8 cellular contexts compared by ENCODE assay signal in genomic region chr1:6614019-6614952, GRCh38. TPM values are rescaled to one million over a fixed set of nuclear protein-coding genes. Genes with fewer than 3 reads are reported as not detected.
DNase-seq lines count a peak whose midpoint lies in the region; ATAC-seq, FAIRE-seq and TF ChIP-seq lines count a peak whose summit lies in the region.

No MANE protein-coding gene starts in this region.

- ATAC-seq in Panc1 (peak; percentile 19; the same call in 1 of the 2 replicates), heart left ventricle (peak in 2 of 4 donors; percentile 1 to 12), GM19035 (IDR thresholded peaks at IDR 0.05; ENCODE audit: unreplicated experiment) (no peak), GM21619 (IDR thresholded peaks at IDR 0.05; ENCODE audit: unreplicated experiment) (no peak)

- H3K27me3 ChIP-seq in Panc1 (ENCODE audit: control insufficient read depth, insufficient read depth, low read length): no peaks in the 10 kb centered on the region
- no peaks in the 10 kb centered on the region for H3K27me3 ChIP-seq in heart left ventricle

- peaks cover 22% of the 10 kb centered on the region for H3K4me1 ChIP-seq in Panc1 (ENCODE audit: control insufficient read depth, insufficient read depth, low read length)
- peaks cover 0 to 39% (median 19%) of the 10 kb centered on the region in 12 donors for H3K4me1 ChIP-seq in heart left ventricle

- H3K36me3 ChIP-seq in Panc1 (ENCODE audit: control insufficient read depth, insufficient read depth, low read length) (peaks cover 4% of the 10 kb centered on the region; the same call in 1 of the 2 replicates), heart left ventricle (peaks cover 0 to 26% (median 3%) of the 10 kb centered on the region in 9 donors)

- no peaks in the 10 kb centered on the region for H3K9me3 Mint-ChIP-seq in progenitor cell of endocrine pancreas (ENCODE audit: low read depth)

- peak overlapping the region; percentile 57 to 67 for H3K4me3 ChIP-seq in Panc1 (ENCODE audit: low read depth in 2 of 2, low read length in 2 of 2)
- peak overlapping the region; percentile 68 to 100 (median 96) for H3K4me3 ChIP-seq in heart left ventricle

- intact Hi-C loops in Panc1 (cut with micrococcal nuclease; ENCODE audit: unreplicated experiment) (no loop called here), heart left ventricle (cut with DNase I) (loop anchor here in 1 of 10 donors (5.0 kb wide), 1 partner anchor 173 kb away; the partner anchor contains the start of gene CAMTA1)

- in situ Hi-C loops in Panc1 (cut with HindIII; ENCODE audit: low pct_unique_long_range_greater_than_20kb, low sequenced_read_pairs): no loop called here

- H3K9me3 ChIP-seq in Panc1 (ENCODE audit: control insufficient read depth, insufficient read depth, low read depth, low read length) (no peaks in the 10 kb centered on the region), heart left ventricle (no peaks in the 10 kb centered on the region)

- CTCF ChIA-PET in Panc1 (lab: Charles Lee): interaction anchor here (0.7 kb wide), 1 partner anchor 13 kb away, joined by 3 read pairs; no protein-coding TSS in a partner anchor

- H3K27ac Mint-ChIP-seq in progenitor cell of endocrine pancreas: no peak overlapping the region

- BruUV-seq in Panc1 (replicated peaks; lab: Mats Ljungman, UMichigan): no TSS peak

- 1 to 2% (median 1%) methylated on average over 19 to 120 of the region's 121 CpGs for WGBS in heart left ventricle, 4 donors

- H3K27ac ChIP-seq in Panc1 (ENCODE audit: low read length) (peak overlapping the region; percentile 50; the same call in 1 of the 2 replicates), heart left ventricle (peak overlapping the region; percentile 53 to 99 (median 97))

- TF ChIP-seq POLR2A in GM12892 (IDR thresholded peaks at IDR 0.05; ENCODE audit: low read depth, low read length) (no peak), heart left ventricle (IDR thresholded peaks at IDR 0.05) (no peak)

- POLR2A ChIA-PET in Panc1 (lab: Charles Lee): no interaction called here

- TF ChIP-seq CTCF in Panc1 (IDR thresholded peaks at IDR 0.05) (no peak), heart left ventricle (IDR thresholded peaks at IDR 0.05) (no peak), progenitor cell of endocrine pancreas (IDR thresholded peaks at IDR 0.05; ENCODE audit: unreplicated experiment) (no peak)

- DNase-seq in GM12892 (ENCODE audit: insufficient read length) (peak; percentile 89), Panc1 (ENCODE audit: low read depth, low spot score) (no peak), heart left ventricle (peak; percentile 67 to 79 (median 73)), progenitor cell of endocrine pancreas (ENCODE audit: low spot score, unreplicated experiment) (peak; percentile 50), islet precursor cell (no peak)
- DNase-seq in activated naive CD8-positive, alpha-beta T cell treated with anti-CD3 and anti-CD28 coated beads, Interleukin-2, amount 50 U/mL, for 16 hours (ENCODE audit: low read depth, low spot score): peak; percentile 30

- FAIRE-seq in GM12892 (lab: Jason Lieb, UNC): no peak

- H3K27me3 Mint-ChIP-seq in progenitor cell of endocrine pancreas: no peaks in the 10 kb centered on the region

- H3K4me3 Mint-ChIP-seq in progenitor cell of endocrine pancreas (ENCODE audit: low read depth): peak overlapping the region; percentile 77

- H3K4me1 Mint-ChIP-seq in progenitor cell of endocrine pancreas (ENCODE audit: low read depth): peaks cover 15% of the 10 kb centered on the region

- peaks cover 1% of the 10 kb centered on the region for H3K36me3 Mint-ChIP-seq in progenitor cell of endocrine pancreas (ENCODE audit: insufficient read depth)

RNA-seq across cellular contexts. Expression of gene PHF13, which starts 0.8 kb away (rescaled TPM):
- polyA plus RNA-seq in GM12892 (2012; ENCODE audit: missing spikeins): 10.0 TPM
- total RNA-seq in Panc1 (2021; ENCODE audit: unreplicated experiment): 41.8 TPM
- polyA plus RNA-seq in Panc1 (2012; ENCODE audit: insufficient read length): 24.0 TPM
- total RNA-seq in heart left ventricle: 10 to 100 TPM in 2 of 9 donors, 1 to 10 TPM in 7; 3.5 to 11.2 (median 7.9) TPM
- polyA plus RNA-seq in heart left ventricle: 1 to 10 TPM; 2.9 to 7.3 TPM
- 29.1 TPM in 2 replicates for total RNA-seq in progenitor cell of endocrine pancreas

RNA-seq across cellular contexts. Expression of gene THAP3, which starts 10.4 kb away (rescaled TPM):
- 10.6 TPM for polyA plus RNA-seq in GM12892 (2012; ENCODE audit: missing spikeins)
- total RNA-seq in Panc1 (2021; ENCODE audit: unreplicated experiment) (24.9 TPM), heart left ventricle (10 to 100 TPM in 7 of 9 donors, 1 to 10 TPM in 2; 7.5 to 20.7 (median 12.1) TPM), progenitor cell of endocrine pancreas (22.9 TPM in 2 replicates)
- polyA plus RNA-seq in Panc1 (2012; ENCODE audit: insufficient read length): 35.1 TPM
- polyA plus RNA-seq in heart left ventricle: 10 to 100 TPM; 21.7 to 22.1 TPM

RNA-seq across cellular contexts. Expression of gene KLHL21, which starts 11.6 kb away (rescaled TPM):
- 3.8 TPM for polyA plus RNA-seq in GM12892 (2012; ENCODE audit: missing spikeins)
- 35.9 TPM for total RNA-seq in Panc1 (2021; ENCODE audit: unreplicated experiment)
- polyA plus RNA-seq in Panc1 (2012; ENCODE audit: insufficient read length): 43.9 TPM
- total RNA-seq in heart left ventricle: 100 to 1,000 TPM in 1 of 9 donors, 10 to 100 TPM in 8; 38.7 to 179 (median 65.4) TPM
- 10 to 100 TPM; 28.6 to 47.8 TPM for polyA plus RNA-seq in heart left ventricle
- 21.0 and 21.3 TPM in 2 replicates for total RNA-seq in progenitor cell of endocrine pancreas

RNA-seq across cellular contexts. Expression of gene ZBTB48, which starts 34.5 kb away (rescaled TPM):
- 13.4 TPM for polyA plus RNA-seq in GM12892 (2012; ENCODE audit: missing spikeins)
- total RNA-seq in Panc1 (2021; ENCODE audit: unreplicated experiment): 40.7 TPM
- 41.3 TPM for polyA plus RNA-seq in Panc1 (2012; ENCODE audit: insufficient read length)
- total RNA-seq in heart left ventricle: 10 to 100 TPM in 7 of 9 donors, 1 to 10 TPM in 2; 6.4 to 23.1 (median 11.8) TPM
- 10 to 100 TPM; 12.4 to 17.0 TPM for polyA plus RNA-seq in heart left ventricle
- 49.7 and 55.9 TPM in 2 replicates for total RNA-seq in progenitor cell of endocrine pancreas

RNA-seq across cellular contexts. Expression of gene TAS1R1, which starts 59.2 kb away (rescaled TPM):
- 0.28 TPM for polyA plus RNA-seq in GM12892 (2012; ENCODE audit: missing spikeins)
- total RNA-seq in Panc1 (2021; ENCODE audit: unreplicated experiment): not detected
- not detected for polyA plus RNA-seq in Panc1 (2012; ENCODE audit: insufficient read length)
- total RNA-seq in heart left ventricle: not detected
- polyA plus RNA-seq in heart left ventricle: not detected
- total RNA-seq in progenitor cell of endocrine pancreas: not detected in 2 replicates

Comparison
In these comparisons a context has a peak if more than half of its experiments do, and no peak if none do; other contexts are left out.
1. DNase-seq: peak in GM12892 (single experiment), activated naive CD8-positive, alpha-beta T cell treated with anti-CD3 and anti-CD28 coated beads, Interleukin-2, amount 50 U/mL, for 16 hours (single experiment), heart left ventricle (5 of 5) and progenitor cell of endocrine pancreas (single experiment); none in Panc1 (single experiment) and islet precursor cell (single experiment).